In the genomic region with DNA sequence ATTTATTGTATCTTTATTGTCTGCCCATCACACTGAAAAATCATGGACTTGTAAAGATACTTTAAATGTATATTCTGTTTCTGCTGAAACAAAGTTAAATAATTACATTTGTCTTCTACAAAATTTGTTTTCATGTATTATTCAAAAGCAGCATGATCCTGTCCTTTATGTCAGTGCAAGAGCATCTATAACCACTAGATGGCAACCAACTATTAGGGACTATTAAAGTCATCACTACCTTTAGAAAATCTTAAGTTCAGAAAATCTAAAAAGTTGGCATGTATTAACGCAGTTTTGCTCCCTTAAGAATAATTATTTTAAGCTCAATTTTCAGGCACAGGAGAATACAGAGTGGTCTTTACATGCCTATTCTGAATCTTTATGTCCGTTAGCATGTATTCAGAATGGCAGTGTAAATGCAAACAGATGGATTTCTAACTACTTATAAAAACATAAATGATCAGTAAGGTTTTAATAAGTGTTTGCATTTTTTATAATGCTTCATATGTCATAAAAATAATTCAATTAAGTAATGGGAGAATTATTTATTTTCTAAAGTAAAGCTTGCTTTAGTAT, we compare ENCODE assay signal across 2 cellular contexts.
A peak's percentile ranks its signal among the peaks of the same experiment; 100 is the strongest.
TF ChIP-seq lines count a peak whose summit lies in the region.

No MANE protein-coding gene starts in this region.

TF ChIP-seq in IMR-90, 13 proteins besides CTCF, POLR2A, EP300 and RAD21:
- TF ChIP-seq SMC3 (IDR thresholded peaks at IDR 0.05; ENCODE audit: low read depth, low read length) = peak; percentile 88
- TF ChIP-seq, protein P1, sequence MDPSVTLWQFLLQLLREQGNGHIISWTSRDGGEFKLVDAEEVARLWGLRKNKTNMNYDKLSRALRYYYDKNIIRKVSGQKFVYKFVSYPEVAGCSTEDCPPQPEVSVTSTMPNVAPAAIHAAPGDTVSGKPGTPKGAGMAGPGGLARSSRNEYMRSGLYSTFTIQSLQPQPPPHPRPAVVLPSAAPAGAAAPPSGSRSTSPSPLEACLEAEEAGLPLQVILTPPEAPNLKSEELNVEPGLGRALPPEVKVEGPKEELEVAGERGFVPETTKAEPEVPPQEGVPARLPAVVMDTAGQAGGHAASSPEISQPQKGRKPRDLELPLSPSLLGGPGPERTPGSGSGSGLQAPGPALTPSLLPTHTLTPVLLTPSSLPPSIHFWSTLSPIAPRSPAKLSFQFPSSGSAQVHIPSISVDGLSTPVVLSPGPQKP (IDR thresholded peaks at IDR 0.05; ENCODE audit: borderline replicate concordance, low read depth, low read length) = no peak

TF ChIP-seq in SK-N-SH, 30 proteins besides CTCF, POLR2A, EP300 and RAD21:
- TF ChIP-seq, protein P2, sequence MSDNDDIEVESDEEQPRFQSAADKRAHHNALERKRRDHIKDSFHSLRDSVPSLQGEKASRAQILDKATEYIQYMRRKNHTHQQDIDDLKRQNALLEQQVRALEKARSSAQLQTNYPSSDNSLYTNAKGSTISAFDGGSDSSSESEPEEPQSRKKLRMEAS (IDR thresholded peaks at IDR 0.05; ENCODE audit: low read depth) = no peak
- TF ChIP-seq SMC3 (IDR thresholded peaks at IDR 0.05; ENCODE audit: low read depth, low read length) = peak; percentile 60
TF ChIP-seq in SK-N-SH: peak in this region for 1.
